ENCODE assay signal across 14 cellular contexts in the genomic region with DNA sequence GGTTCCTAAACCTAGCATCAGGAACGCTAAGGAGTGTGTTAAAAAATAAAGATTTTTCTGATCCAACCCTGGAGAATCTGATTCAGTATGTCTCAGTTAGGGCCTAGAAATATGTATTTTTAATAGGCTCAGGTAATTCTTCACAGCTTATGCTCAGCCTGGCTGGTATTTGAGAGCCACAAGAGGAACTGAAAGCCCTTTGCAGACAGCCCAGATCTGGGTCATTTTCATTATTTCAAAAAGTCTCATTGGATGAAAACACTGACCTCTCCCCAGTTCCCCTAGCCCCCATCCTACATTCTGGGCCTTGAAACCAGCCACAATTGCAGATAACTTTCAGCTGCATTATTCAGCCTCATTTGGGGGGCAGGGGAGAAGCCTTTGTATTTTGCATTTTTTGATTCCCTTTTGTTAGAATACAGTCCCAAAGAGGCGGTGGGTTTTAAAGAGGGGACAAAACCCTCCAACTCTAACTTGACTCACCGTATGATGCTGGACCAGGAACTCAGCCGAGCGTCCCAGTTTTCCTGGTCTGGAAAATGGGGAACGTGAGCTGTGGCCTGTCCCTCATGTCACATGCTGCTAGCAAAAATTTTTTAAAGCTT.
"Had no signal": no experiment of that assay in that cellular context is flagged by ENCODE, and none has a peak within 500 bp of the region (broad histone marks: within the 10 kb centered on the region; RNA-seq: fewer than 3 reads in every experiment).

No MANE protein-coding gene starts in this region.

- H3K27ac ChIP-seq: cardiac muscle cell, heart right ventricle, pancreas, stomach, WERI-Rb-1 had no signal

- H3K9me3 ChIP-seq: heart right ventricle, pancreas, stomach, thoracic aorta had no signal

- H3K27me3 ChIP-seq: cardiac muscle cell, pancreas, stomach had no signal

- H3K36me3 ChIP-seq: cardiac muscle cell, heart right ventricle, pancreas, stomach, thoracic aorta, WERI-Rb-1 had no signal

- H3K4me1 ChIP-seq: heart right ventricle, pancreas had no signal

- ATAC-seq: activated CD8-positive, alpha-beta T cell treated with anti-CD3 and anti-CD28 coated beads, Interleukin-2, amount 10 ng/mL, durations not matched to agents 7 days and 5 days; heart right ventricle; left ventricle myocardium superior; pancreas had no signal

- DNase-seq: activated CD4-positive, alpha-beta T cell treated with anti-CD3 and anti-CD28 coated beads for 48 hours; activated CD8-positive, alpha-beta memory T cell treated with anti-CD3 and anti-CD28 coated beads, Interleukin-2, amount 50 U/mL, for 48 hours; activated CD8-positive, alpha-beta T cell treated with anti-CD3 and anti-CD28 coated beads, Interleukin-2, amount 10 ng/mL, durations not matched to agents 7 days and 5 days; activated naive CD4-positive, alpha-beta T cell treated with Interleukin-2 at 50 U/mL for 16 hours; foreskin melanocyte; heart right ventricle; left ventricle myocardium superior; pancreas; stimulated activated CD4-positive, alpha-beta T cell treated with anti-CD3 and anti-CD28 coated beads, Interleukin-4, amount 100 ng/mL, for 1 hour; stimulated activated CD8-positive, alpha-beta memory T cell treated with anti-CD3 and anti-CD28 coated beads, Interleukin-4, amount 100 ng/mL, for 48 hours; stomach; WERI-Rb-1 had no signal

- H3K4me3 ChIP-seq: cardiac muscle cell, heart right ventricle, pancreas, stomach, thoracic aorta had no signal
